1 cellular context compared by ENCODE assay signal in the genomic region with DNA sequence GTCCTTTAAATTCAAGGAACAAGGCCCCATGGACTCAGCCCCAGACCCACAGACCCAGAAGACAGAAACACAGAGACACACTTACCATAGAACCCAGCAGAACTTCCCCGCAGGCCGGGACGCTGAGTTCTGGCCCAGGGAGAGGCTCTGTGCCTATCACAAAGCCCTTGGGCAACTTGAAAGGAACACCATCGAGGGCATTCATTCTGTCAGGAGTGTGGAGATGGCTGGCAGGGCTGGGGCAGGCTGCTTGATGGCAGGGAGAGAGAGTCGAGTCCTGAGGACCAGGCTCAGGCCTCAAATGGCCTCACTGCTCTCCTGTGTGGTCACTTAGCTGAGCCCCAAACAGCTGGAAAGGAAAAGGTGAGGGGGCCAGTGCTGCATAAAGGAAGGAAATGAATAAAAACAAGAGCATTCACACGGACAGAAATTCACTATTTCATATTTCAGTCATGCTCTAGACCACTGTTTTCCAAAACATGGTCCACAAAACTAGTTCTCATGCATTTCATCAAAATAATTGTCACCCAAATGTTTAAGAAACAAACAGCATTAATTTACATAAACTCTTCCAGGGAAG.
TF ChIP-seq lines count a peak whose summit lies in the region.

No MANE protein-coding gene starts in this region.

TF ChIP-seq in endothelial cell of umbilical vein, 7 proteins besides CTCF, POLR2A, EP300 and RAD21:
- TF ChIP-seq MYC (IDR thresholded peaks at IDR 0.05; ENCODE audit: low read depth, low read length) (no peak), EZH2 (IDR thresholded peaks at IDR 0.05; ENCODE audit: borderline replicate concordance, low read depth, low read length, severe bottlenecking) (no peak), POLR2AphosphoS5 (IDR thresholded peaks at IDR 0.05; ENCODE audit: insufficient read depth, low read depth, low read length) (no peak), GATA2 (IDR thresholded peaks at IDR 0.05; ENCODE audit: insufficient read depth, insufficient read length, low read depth, low read length) (no peak), FOS (IDR thresholded peaks at IDR 0.05; ENCODE audit: borderline replicate concordance, insufficient read depth, low read length) (no peak), JUN (IDR thresholded peaks at IDR 0.05; ENCODE audit: borderline replicate concordance, insufficient read depth, insufficient read length, low read depth) (no peak)
- TF ChIP-seq, protein P1, sequence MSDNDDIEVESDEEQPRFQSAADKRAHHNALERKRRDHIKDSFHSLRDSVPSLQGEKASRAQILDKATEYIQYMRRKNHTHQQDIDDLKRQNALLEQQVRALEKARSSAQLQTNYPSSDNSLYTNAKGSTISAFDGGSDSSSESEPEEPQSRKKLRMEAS (IDR thresholded peaks at IDR 0.05; ENCODE audit: insufficient read depth, insufficient read length), result no peak
TF ChIP-seq in endothelial cell of umbilical vein: peak in this region for 0.
